ENCODE assay signal across 9 cellular contexts in the genomic region with DNA sequence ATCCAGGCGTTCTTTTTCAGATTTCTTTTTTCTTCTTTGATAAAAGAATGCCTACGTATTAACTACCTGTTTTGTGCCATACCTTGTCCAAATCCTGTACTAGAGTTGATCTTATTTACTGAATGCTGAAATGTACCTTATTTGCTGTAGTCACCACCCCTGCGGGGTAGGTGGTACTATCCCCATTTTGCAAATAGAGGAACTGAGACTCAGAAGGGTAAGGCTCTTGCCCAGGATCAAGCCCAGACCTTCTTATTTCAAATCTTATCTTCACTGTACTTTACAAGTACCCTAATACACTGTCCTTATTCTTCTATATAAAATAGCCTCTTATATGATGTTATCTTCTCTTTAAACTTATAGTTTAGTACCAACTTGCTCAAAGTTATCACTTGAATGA.
DNase-seq lines count a peak whose midpoint lies in the region; ATAC-seq and FAIRE-seq lines count a peak whose summit lies in the region.
"Had no signal": no experiment of that assay in that cellular context is flagged by ENCODE, and none has a peak within 500 bp of the region (broad histone marks: within the 10 kb centered on the region; RNA-seq: fewer than 3 reads in every experiment).

No MANE protein-coding gene starts in this region.

- peak; percentile 73 for ATAC-seq in GM19043 (IDR thresholded peaks at IDR 0.05; ENCODE audit: low read depth, unreplicated experiment)
- ATAC-seq in HG02623 (IDR thresholded peaks at IDR 0.05; ENCODE audit: unreplicated experiment), result peak; percentile 74
- peak; percentile 53 for ATAC-seq in HG03520 (IDR thresholded peaks at IDR 0.05; ENCODE audit: unreplicated experiment)
- ATAC-seq in stimulated activated naive B cell treated with anti-CD40 and anti-IgM and Interleukin-4, amounts not matched to agents 10 μg/mL and 1 μg/mL and 100 μg/mL, for 72 hours (replicated peaks), result peak; percentile 91 to 92
- no peak for ATAC-seq in activated T-cell treated with anti-CD3 and anti-CD28 coated beads, Interleukin-2, amount 50 U/mL, for 4 hours

- H3K4me3 Mint-ChIP-seq in stimulated activated naive B cell treated with anti-CD40 and anti-IgM and Interleukin-4, amounts not matched to agents 10 μg/mL and 1 μg/mL and 100 μg/mL, for 72 hours, result no peak overlapping the region
- no peak overlapping the region for H3K4me3 Mint-ChIP-seq in activated T-cell treated with anti-CD3 and anti-CD28 coated beads, Interleukin-2, amount 50 U/mL, for 4 hours

- peaks cover 29 to 44% of the 10 kb centered on the region in 2 donors for H3K36me3 Mint-ChIP-seq in stimulated activated naive B cell treated with anti-CD40 and anti-IgM and Interleukin-4, amounts not matched to agents 10 μg/mL and 1 μg/mL and 100 μg/mL, for 72 hours
- peaks cover 8% of the 10 kb centered on the region for H3K36me3 Mint-ChIP-seq in activated T-cell treated with anti-CD3 and anti-CD28 coated beads, Interleukin-2, amount 50 U/mL, for 4 hours (ENCODE audit: insufficient read depth)

- peak; percentile 36 for DNase-seq in stimulated activated naive B cell treated with anti-CD40 and anti-IgM and Interleukin-4, amounts not matched to agents 10 μg/mL and 1 μg/mL and 100 μg/mL, for 72 hours
- DNase-seq in urothelium cell line (ENCODE audit: low spot score) (no peak), putamen (ENCODE audit: low spot score) (no peak)
- DNase-seq in activated T-cell treated with anti-CD3 and anti-CD28 coated beads, Interleukin-2, amount 50 U/mL, for 4 hours, result no peak
- DNase-seq: midbrain, T-helper 1 cell had no signal

- H3K27ac Mint-ChIP-seq in stimulated activated naive B cell treated with anti-CD40 and anti-IgM and Interleukin-4, amounts not matched to agents 10 μg/mL and 1 μg/mL and 100 μg/mL, for 72 hours, result peak overlapping the region; percentile 81

- peaks cover 54 to 85% of the 10 kb centered on the region in 2 donors for H3K4me1 Mint-ChIP-seq in stimulated activated naive B cell treated with anti-CD40 and anti-IgM and Interleukin-4, amounts not matched to agents 10 μg/mL and 1 μg/mL and 100 μg/mL, for 72 hours
- H3K4me1 Mint-ChIP-seq in activated T-cell treated with anti-CD3 and anti-CD28 coated beads, Interleukin-2, amount 50 U/mL, for 4 hours (ENCODE audit: low read depth), result peaks cover 41% of the 10 kb centered on the region

- no peaks in the 10 kb centered on the region for H3K27me3 Mint-ChIP-seq in stimulated activated naive B cell treated with anti-CD40 and anti-IgM and Interleukin-4, amounts not matched to agents 10 μg/mL and 1 μg/mL and 100 μg/mL, for 72 hours
- H3K27me3 Mint-ChIP-seq in activated T-cell treated with anti-CD3 and anti-CD28 coated beads, Interleukin-2, amount 50 U/mL, for 4 hours (ENCODE audit: low read depth), result no peaks in the 10 kb centered on the region

- FAIRE-seq in urothelium cell line (lab: Jason Lieb, UNC), result no peak

- no peaks in the 10 kb centered on the region for H3K9me3 Mint-ChIP-seq in stimulated activated naive B cell treated with anti-CD40 and anti-IgM and Interleukin-4, amounts not matched to agents 10 μg/mL and 1 μg/mL and 100 μg/mL, for 72 hours
- H3K9me3 Mint-ChIP-seq in activated T-cell treated with anti-CD3 and anti-CD28 coated beads, Interleukin-2, amount 50 U/mL, for 4 hours, result no peaks in the 10 kb centered on the region

Comparison
In these comparisons a context has a peak if more than half of its experiments do, and no peak if none do; other contexts are left out.
1. ATAC-seq: peak in GM19043 (single experiment), HG02623 (single experiment), HG03520 (single experiment) and stimulated activated naive B cell treated with anti-CD40 and anti-IgM and Interleukin-4, amounts not matched to agents 10 μg/mL and 1 μg/mL and 100 μg/mL, for 72 hours (2 of 2); none in activated T-cell treated with anti-CD3 and anti-CD28 coated beads, Interleukin-2, amount 50 U/mL, for 4 hours (0 of 2).